ENCODE assay signal across 1 cellular context in genomic region chr1:24975391-24975790, GRCh38.
TF ChIP-seq lines count a peak whose summit lies in the region.

No MANE protein-coding gene starts in this region.

TF ChIP-seq in GM12878, 131 proteins besides CTCF, POLR2A, EP300 and RAD21:
- TF ChIP-seq SPI1 (IDR thresholded peaks at IDR 0.05; ENCODE audit: borderline replicate concordance, insufficient read depth, low read depth, low read length) = no peak
- TF ChIP-seq CBX3 (IDR thresholded peaks at IDR 0.05; ENCODE audit: borderline replicate concordance, low read depth) = 0 out of 2 replicates have a peak, but pooled peaks have one; percentile 58
- TF ChIP-seq ZNF687 (IDR thresholded peaks at IDR 0.05) = no peak
- TF ChIP-seq RELB (IDR thresholded peaks at IDR 0.05; ENCODE audit: low read depth) = 0 out of 2 replicates have a peak, but pooled peaks have one; percentile 23
- TF ChIP-seq USF1 (IDR thresholded peaks at IDR 0.05; ENCODE audit: borderline replicate concordance, extremely low read length, insufficient read depth, low read depth, low read length) = no peak
- no peak for TF ChIP-seq SIX5 (IDR thresholded peaks at IDR 0.05; ENCODE audit: low read depth, low read length, severe bottlenecking)
- TF ChIP-seq HDGF (IDR thresholded peaks at IDR 0.05) = no peak
- no peak for TF ChIP-seq PAX8 (IDR thresholded peaks at IDR 0.05)
- TF ChIP-seq LARP7 (IDR thresholded peaks at IDR 0.05) = no peak
- TF ChIP-seq CBX5 (IDR thresholded peaks at IDR 0.05; ENCODE audit: low read depth) = peak; percentile 60; the same call in 1 of the 2 replicates
